Comparison of ENCODE assay signal across 18 cellular contexts in the genomic region with DNA sequence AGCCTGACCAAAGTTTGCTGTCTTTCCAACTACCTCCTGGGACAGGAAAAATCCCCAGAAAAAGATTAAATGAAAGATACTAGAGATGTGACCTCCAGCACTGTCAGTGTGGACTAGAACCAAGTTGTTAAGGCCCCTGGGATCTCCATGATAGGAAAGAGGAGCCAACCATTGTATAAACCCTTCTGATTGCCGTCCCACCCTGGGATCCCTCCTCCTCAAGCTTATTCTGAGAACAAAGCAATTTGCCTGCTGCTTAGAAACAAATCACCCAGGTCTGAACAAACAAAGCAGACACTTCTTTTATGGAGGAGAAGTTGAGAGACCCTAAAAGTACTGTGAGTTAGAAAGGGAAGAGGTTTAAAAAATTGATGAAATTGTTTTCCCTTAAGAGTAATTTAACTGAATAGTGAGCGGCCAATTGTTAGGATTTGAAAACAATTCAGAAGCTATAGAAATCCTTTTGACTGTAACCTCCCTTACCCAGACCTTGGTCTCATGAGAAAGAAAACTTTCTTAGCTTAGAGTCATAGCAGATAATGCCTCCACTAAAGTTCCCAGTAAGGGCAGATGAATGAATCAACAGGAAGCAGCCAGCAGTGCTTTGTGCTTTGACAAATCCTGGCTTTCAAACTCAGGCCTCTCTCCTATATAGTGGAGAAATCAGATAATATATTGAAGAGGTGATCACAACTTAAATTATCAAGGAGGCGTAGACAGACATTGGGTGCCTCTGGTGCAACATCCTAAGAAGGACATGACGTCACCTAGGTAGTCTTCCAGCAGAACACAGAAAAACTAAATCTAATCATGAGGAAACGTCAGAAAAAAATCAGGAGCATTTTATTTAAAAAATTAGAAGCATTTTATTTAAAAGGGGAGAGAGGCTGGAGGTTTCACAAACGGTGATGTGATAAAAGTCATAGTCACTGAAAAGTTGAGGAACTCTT.
DNase-seq lines count a peak whose midpoint lies in the region; ATAC-seq and TF ChIP-seq lines count a peak whose summit lies in the region.
"Had no signal": no experiment of that assay in that cellular context is flagged by ENCODE, and none has a peak within 500 bp of the region (broad histone marks: within the 10 kb centered on the region; RNA-seq: fewer than 3 reads in every experiment).

No MANE protein-coding gene starts in this region.

- WGBS in smooth muscle cell (ENCODE audit: low lambda C conversion rate), result 71% methylated on average over 6 of the region's 6 CpGs

- no peaks in the 10 kb centered on the region for H3F3A ChIP-seq in smooth muscle cell (ENCODE audit: low read depth)

- peak overlapping the region; percentile 64 for H3K27ac ChIP-seq in smooth muscle cell (ENCODE audit: low read depth)
- H3K27ac ChIP-seq: tibial artery had no signal

- H4K20me1 ChIP-seq in smooth muscle cell (ENCODE audit: low read depth), result no peaks in the 10 kb centered on the region

- H3K4me3 ChIP-seq in smooth muscle cell, result no peak overlapping the region
- H3K4me3 ChIP-seq: tibial artery had no signal

- TF ChIP-seq CTCF in smooth muscle cell (IDR thresholded peaks at IDR 0.05; ENCODE audit: borderline replicate concordance, insufficient read depth, poor library complexity, severe bottlenecking), result no peak

- H3K9ac ChIP-seq in smooth muscle cell (ENCODE audit: low read depth), result no peak overlapping the region

- no peak overlapping the region for H3K4me2 ChIP-seq in smooth muscle cell

- H2AFZ ChIP-seq in smooth muscle cell (ENCODE audit: low read depth), result peak overlapping the region; percentile 67

- H3K4me1 ChIP-seq in smooth muscle cell (ENCODE audit: low read depth), result peaks cover 21% of the 10 kb centered on the region
- H3K4me1 ChIP-seq: tibial artery had no signal

- no peaks in the 10 kb centered on the region for H3K27me3 ChIP-seq in smooth muscle cell (ENCODE audit: low read depth)
- H3K27me3 ChIP-seq: tibial artery had no signal

- no peaks in the 10 kb centered on the region for H3K36me3 ChIP-seq in smooth muscle cell (ENCODE audit: low read depth)
- H3K36me3 ChIP-seq: tibial artery had no signal

- H3K9me3 ChIP-seq in smooth muscle cell (replicated peaks; ENCODE audit: low read depth), result no peaks in the 10 kb centered on the region
- H3K9me3 ChIP-seq: tibial artery had no signal

- DNase-seq in NCI-H748 (lab: John Stamatoyannopoulos, UW; ENCODE audit: unreplicated experiment) (peak; percentile 34), NCI-H748 treated with DMSO at 0.1 percent for 48 hours (lab: John Stamatoyannopoulos, UW) (no peak), amniotic epithelial cell (ENCODE audit: low read depth) (peak; percentile 8), glomerular endothelial cell (ENCODE audit: extremely low read depth, low read depth, low spot score) (peak; percentile 5), smooth muscle cell (lab: John Stamatoyannopoulos, UW; ENCODE audit: unreplicated experiment) (no peak), HuH-7 (ENCODE audit: low spot score) (no peak), DMS153 (lab: John Stamatoyannopoulos, UW) (no peak)
- DNase-seq: 8988T; activated T-cell treated with anti-CD3 and anti-CD28 coated beads, Interleukin-2, amount 50 U/mL, for 24 hours; DMS79 treated with DMSO at 0.1 percent for 48 hours; immature natural killer cell; NCI-H446; nucleus accumbens; stimulated activated CD4-positive, alpha-beta T cell treated with anti-CD3 and anti-CD28 coated beads, Interleukin-4, amount 100 ng/mL, for 1 hour; stimulated activated CD8-positive, alpha-beta memory T cell treated with anti-CD3 and anti-CD28 coated beads, Interleukin-4, amount 100 ng/mL, for 48 hours; tibial artery had no signal

- H3K79me2 ChIP-seq in smooth muscle cell (ENCODE audit: low read depth), result no peaks in the 10 kb centered on the region

- no peak for ATAC-seq in GM19351 (IDR thresholded peaks at IDR 0.05; ENCODE audit: unreplicated experiment)
- ATAC-seq: activated naive CD4-positive, alpha-beta T cell treated with anti-CD3 and anti-CD28 coated beads, Interleukin-2, amount 50 U/mL, for 72 hours had no signal

Comparison
In these comparisons a context has a peak if more than half of its experiments do, and no peak if none do; other contexts are left out.
1. DNase-seq: peak in NCI-H748 (single experiment), amniotic epithelial cell (single experiment) and glomerular endothelial cell (single experiment); none in NCI-H748 treated with DMSO at 0.1 percent for 48 hours (single experiment), smooth muscle cell (single experiment), HuH-7 (single experiment) and DMS153 (single experiment).